In the genomic region with DNA sequence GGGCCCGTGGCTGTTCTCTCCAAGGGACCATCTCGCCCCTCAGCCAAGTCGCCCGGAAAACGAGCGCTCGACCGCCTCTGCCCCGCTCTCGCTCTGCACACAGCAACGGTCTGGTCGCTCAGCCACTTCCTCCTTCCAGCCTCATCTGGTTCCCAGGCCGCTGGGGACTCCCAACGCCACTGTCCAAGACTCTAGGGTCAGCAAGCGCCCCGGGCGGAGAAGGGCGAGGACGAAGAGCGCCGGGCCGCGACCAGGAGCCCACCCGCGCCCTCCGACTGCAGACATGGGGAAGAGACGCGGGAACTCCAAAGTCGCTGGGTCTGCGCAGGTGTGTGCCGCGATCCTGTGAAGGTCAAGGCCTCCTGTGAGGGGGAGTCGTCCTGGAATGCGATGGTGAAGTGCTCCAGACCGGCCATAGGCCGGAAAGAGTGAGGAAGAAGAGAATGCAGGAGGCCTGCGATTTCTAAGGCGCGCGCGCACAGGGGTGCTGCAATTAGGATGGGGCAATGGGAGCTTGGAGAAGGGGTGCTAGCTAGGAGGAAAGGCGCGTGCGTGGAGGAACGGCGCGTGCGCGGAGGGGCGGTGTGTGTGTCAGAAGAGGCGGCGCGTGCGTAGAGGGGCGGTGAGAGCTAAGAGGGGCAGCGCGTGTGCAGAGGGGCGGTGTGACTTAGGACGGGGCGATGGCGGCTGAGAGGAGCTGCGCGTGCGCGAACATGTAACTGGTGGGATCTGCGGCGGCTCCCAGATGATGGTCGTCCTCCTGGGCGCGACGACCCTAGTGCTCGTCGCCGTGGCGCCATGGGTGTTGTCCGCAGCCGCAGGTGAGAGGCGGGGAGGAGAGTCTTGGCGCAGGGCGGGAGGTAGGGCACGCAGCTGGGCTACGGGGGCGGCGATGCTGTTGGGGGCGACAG, we compare ENCODE assay signal across 8 cellular contexts. TPM values are rescaled to one million over a fixed set of nuclear protein-coding genes. Genes with fewer than 3 reads are reported as not detected.
DNase-seq lines count a peak whose midpoint lies in the region; ATAC-seq, FAIRE-seq and TF ChIP-seq lines count a peak whose summit lies in the region.

TSS of gene IFNAR1 (plus strand) at position 660 of the 911 bp plus-strand sequence. CDS start at position 746, 86 bp downstream.

- dilution Hi-C loops in keratinocyte (cut with MboI; ENCODE audit: extremely low pct_ligation_motif_present, low sequenced_read_pairs) = no loop called here

- H3K4me2 ChIP-seq in keratinocyte (ENCODE audit: control insufficient read depth, extremely low read depth, insufficient read depth, low read depth, low read length) = peak within 1 kb of the TSS; percentile 91

- no peaks in the 10 kb centered on the region for H3K27me3 ChIP-seq in keratinocyte (ENCODE audit: control insufficient read depth, extremely low read depth, insufficient read depth, low read length)

- H3K9ac ChIP-seq in keratinocyte (ENCODE audit: control insufficient read depth, extremely low read depth, insufficient read depth, low read length) = peak within 1 kb of the TSS; percentile 98

- peaks cover 38% of the 10 kb centered on the region for H3K79me2 ChIP-seq in keratinocyte (ENCODE audit: control insufficient read depth, insufficient read depth, low read length)

- FAIRE-seq in keratinocyte (lab: Jason Lieb, UNC) = peak; percentile 62

- H3K9me3 ChIP-seq in keratinocyte (ENCODE audit: control insufficient read depth, low read depth, low read length) = no peaks in the 10 kb centered on the region

- peaks cover 0 to 2% of the 10 kb centered on the region in 2 experiments for H3K36me3 ChIP-seq in keratinocyte (ENCODE audit: control insufficient read depth in 2 of 2, extremely low read depth in 1 of 2, insufficient read depth in 2 of 2, low read length in 2 of 2)

- DNase-seq in AG10803 (ENCODE audit: low read depth) (peak; percentile 99), NCI-H345 treated with DMSO at 0.1 percent for 48 hours (lab: John Stamatoyannopoulos, UW; ENCODE audit: unreplicated experiment) (peak; percentile 99), cerebellar cortex (ENCODE audit: low spot score) (peak; percentile 97), keratinocyte (ENCODE audit: low read depth, low spot score) (peak; percentile 89)
- peak; percentile 99 for DNase-seq in activated CD4-positive, CD25-positive, alpha-beta regulatory T cell treated with anti-CD3 and anti-CD28 coated beads, Interleukin-2, amount 50 U/mL, for 16 hours (ENCODE audit: low read depth, low spot score)
- peak; percentile 97 to 98 for DNase-seq in stimulated activated CD4-positive, alpha-beta T cell treated with anti-CD3 and anti-CD28 coated beads, Interleukin-15, amount 100 ng/mL, for 1 hour (ENCODE audit: low read depth in 1 of 2, low spot score in 1 of 2)

- H2AFZ ChIP-seq in keratinocyte (ENCODE audit: control insufficient read depth, low read length) = peak within 1 kb of the TSS; percentile 100

- TF ChIP-seq CTCF in AG10803 (conservative IDR thresholded peaks at IDR 0.05; ENCODE audit: low read length) = no peak
- no peak for TF ChIP-seq CTCF in keratinocyte (optimal IDR thresholded peaks at IDR 0.05 in 1 of 3, IDR thresholded peaks at IDR 0.05 in 1 of 3, conservative IDR thresholded peaks at IDR 0.05 in 1 of 3; ENCODE audit: extremely low read depth in 1 of 3, insufficient read depth in 2 of 3, low read length in 3 of 3)

- no peaks in the 10 kb centered on the region for H3K9me1 ChIP-seq in keratinocyte (ENCODE audit: control insufficient read depth, extremely low read depth, insufficient read depth, low read length)

- peak within 1 kb of the TSS; percentile 98 for H3K4me3 ChIP-seq in AG10803 (ENCODE audit: low read length)
- H3K4me3 ChIP-seq in keratinocyte (ENCODE audit: control insufficient read depth in 2 of 3, extremely low read depth in 1 of 3, insufficient read depth in 2 of 3, low read depth in 1 of 3, low read length in 3 of 3) = peak within 1 kb of the TSS; percentile 94 to 99 (median 96)

- ATAC-seq in GM19035 (IDR thresholded peaks at IDR 0.05; ENCODE audit: unreplicated experiment) (peak; percentile 77), HG03342 (IDR thresholded peaks at IDR 0.05; ENCODE audit: unreplicated experiment) (peak; percentile 79)

- H4K20me1 ChIP-seq in keratinocyte (ENCODE audit: control insufficient read depth, extremely low read depth, insufficient read depth, low read length) = no peaks in the 10 kb centered on the region

- H3K27ac ChIP-seq in keratinocyte (ENCODE audit: control insufficient read depth, insufficient read depth, low read length) = peak within 1 kb of the TSS; percentile 95

- H3K4me1 ChIP-seq in keratinocyte (ENCODE audit: control insufficient read depth, extremely low read depth, insufficient read depth, low read length) = peaks cover 8% of the 10 kb centered on the region

RNA-seq across cellular contexts. Expression of gene IFNAR1, which starts in this region (rescaled TPM):
- 7.9 to 18.8 TPM (median 12.6 TPM) in 3 replicates for polyA plus RNA-seq in keratinocyte
- 14.0 TPM for polyA plus RNA-seq in keratinocyte (2011; ENCODE audit: low read depth)
- 8.4 and 14.1 TPM in 2 replicates for polyA plus RNA-seq in keratinocyte (2011; cell fraction: cytosol; rRNA removed)
- 10.0 and 13.0 TPM in 2 replicates for polyA plus RNA-seq in keratinocyte (2011; cell fraction: nucleus; rRNA removed)
- 17.4 and 24.1 TPM in 2 replicates for polyA plus RNA-seq in keratinocyte (2012; ENCODE audit: low replicate concordance)
- polyA minus RNA-seq in keratinocyte = 6.7 to 18.2 TPM (median 15.2 TPM) in 3 replicates
- 26.3 TPM for polyA minus RNA-seq in keratinocyte (2011; cell fraction: cytosol; rRNA and poly(A)+ RNA removed)
- 12.3 and 22.5 TPM in 2 replicates for polyA minus RNA-seq in keratinocyte (2011; cell fraction: nucleus; rRNA and poly(A)+ RNA removed)

Comparison
In these comparisons a context has a peak if more than half of its experiments do, and no peak if none do; other contexts are left out.
1. Peak in every context shown above with its lines: DNase-seq, ATAC-seq, H3K4me3 ChIP-seq and H3K27ac ChIP-seq.